2 cellular contexts compared by ENCODE assay signal in the genomic region with DNA sequence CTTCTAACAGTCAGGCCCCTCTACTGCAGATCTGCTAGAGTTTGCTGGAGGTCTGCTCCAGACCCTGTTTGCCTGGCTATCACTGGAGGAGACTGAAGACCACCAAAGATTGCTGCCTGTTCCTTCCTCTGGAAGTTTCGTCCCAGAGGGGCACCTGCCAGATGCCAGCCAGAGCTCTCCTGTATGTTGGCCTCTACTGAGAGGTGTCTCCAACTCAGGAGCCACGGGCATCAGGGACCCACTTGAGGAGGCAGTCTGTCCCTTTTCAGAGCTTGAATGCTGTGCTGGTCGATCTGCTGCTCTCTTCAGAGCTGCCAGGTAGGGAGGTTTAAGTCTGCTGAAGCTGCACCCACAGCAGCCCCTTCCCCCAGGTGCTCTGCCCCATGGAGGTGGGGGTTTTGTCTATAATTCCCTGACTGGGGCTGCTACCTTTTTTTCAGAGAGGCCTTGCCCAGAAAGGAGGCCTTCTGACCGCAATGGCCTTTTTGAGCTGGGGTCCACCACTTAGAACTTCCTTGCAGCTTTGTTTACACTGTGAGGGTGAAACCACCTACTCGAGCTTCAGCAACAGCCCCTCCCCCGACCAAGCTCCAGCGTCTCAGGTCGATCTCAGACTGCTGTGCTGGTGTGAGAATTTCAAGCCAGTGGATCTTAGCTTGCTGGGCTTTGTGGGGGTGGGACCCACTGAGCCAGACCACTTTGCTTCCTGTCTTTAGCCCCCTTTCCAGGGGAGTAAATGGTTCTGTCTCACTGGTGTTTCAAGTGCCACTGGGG.
TF ChIP-seq lines count a peak whose summit lies in the region.

No MANE protein-coding gene starts in this region.

TF ChIP-seq in GM23338, 12 proteins besides CTCF, POLR2A, EP300 and RAD21 (continues in another document):
- TF ChIP-seq, protein P1, sequence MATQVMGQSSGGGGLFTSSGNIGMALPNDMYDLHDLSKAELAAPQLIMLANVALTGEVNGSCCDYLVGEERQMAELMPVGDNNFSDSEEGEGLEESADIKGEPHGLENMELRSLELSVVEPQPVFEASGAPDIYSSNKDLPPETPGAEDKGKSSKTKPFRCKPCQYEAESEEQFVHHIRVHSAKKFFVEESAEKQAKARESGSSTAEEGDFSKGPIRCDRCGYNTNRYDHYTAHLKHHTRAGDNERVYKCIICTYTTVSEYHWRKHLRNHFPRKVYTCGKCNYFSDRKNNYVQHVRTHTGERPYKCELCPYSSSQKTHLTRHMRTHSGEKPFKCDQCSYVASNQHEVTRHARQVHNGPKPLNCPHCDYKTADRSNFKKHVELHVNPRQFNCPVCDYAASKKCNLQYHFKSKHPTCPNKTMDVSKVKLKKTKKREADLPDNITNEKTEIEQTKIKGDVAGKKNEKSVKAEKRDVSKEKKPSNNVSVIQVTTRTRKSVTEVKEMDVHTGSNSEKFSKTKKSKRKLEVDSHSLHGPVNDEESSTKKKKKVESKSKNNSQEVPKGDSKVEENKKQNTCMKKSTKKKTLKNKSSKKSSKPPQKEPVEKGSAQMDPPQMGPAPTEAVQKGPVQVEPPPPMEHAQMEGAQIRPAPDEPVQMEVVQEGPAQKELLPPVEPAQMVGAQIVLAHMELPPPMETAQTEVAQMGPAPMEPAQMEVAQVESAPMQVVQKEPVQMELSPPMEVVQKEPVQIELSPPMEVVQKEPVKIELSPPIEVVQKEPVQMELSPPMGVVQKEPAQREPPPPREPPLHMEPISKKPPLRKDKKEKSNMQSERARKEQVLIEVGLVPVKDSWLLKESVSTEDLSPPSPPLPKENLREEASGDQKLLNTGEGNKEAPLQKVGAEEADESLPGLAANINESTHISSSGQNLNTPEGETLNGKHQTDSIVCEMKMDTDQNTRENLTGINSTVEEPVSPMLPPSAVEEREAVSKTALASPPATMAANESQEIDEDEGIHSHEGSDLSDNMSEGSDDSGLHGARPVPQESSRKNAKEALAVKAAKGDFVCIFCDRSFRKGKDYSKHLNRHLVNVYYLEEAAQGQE (IDR thresholded peaks at IDR 0.05; ENCODE audit: unreplicated experiment), result no peak
- no peak for TF ChIP-seq EZH2 (IDR thresholded peaks at IDR 0.05; ENCODE audit: low read depth, unreplicated experiment)
- no peak for TF ChIP-seq EZH2phosphoT487 (IDR thresholded peaks at IDR 0.05; ENCODE audit: unreplicated experiment)
- no peak for TF ChIP-seq ZNF114 (CRISPR knock-in tag; IDR thresholded peaks at IDR 0.05)
- TF ChIP-seq NANOG (IDR thresholded peaks at IDR 0.05; ENCODE audit: borderline replicate concordance), result no peak
- TF ChIP-seq, protein P2, sequence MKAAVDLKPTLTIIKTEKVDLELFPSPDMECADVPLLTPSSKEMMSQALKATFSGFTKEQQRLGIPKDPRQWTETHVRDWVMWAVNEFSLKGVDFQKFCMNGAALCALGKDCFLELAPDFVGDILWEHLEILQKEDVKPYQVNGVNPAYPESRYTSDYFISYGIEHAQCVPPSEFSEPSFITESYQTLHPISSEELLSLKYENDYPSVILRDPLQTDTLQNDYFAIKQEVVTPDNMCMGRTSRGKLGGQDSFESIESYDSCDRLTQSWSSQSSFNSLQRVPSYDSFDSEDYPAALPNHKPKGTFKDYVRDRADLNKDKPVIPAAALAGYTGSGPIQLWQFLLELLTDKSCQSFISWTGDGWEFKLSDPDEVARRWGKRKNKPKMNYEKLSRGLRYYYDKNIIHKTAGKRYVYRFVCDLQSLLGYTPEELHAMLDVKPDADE (IDR thresholded peaks at IDR 0.05), result no peak
- no peak for TF ChIP-seq ZNF331 (CRISPR knock-in tag; IDR thresholded peaks at IDR 0.05; ENCODE audit: low read depth)

TF ChIP-seq in H1, 55 proteins besides CTCF, POLR2A, EP300 and RAD21 (continued from another document):
- TF ChIP-seq TEAD4 (IDR thresholded peaks at IDR 0.05; ENCODE audit: low read depth, low read length) (no peak), CTBP2 (IDR thresholded peaks at IDR 0.05; ENCODE audit: borderline replicate concordance, insufficient read depth, insufficient read length, low read length) (no peak)
